1 cellular context compared by ENCODE assay signal in genomic region chr18:75218524-75218923, GRCh38.
TF ChIP-seq lines count a peak whose summit lies in the region.

No MANE protein-coding gene starts in this region.

TF ChIP-seq in HEK293, 187 proteins besides CTCF, POLR2A, EP300 and RAD21 (continued from another document):
- TF ChIP-seq INSM2 (tag by site-specific recombination; IDR thresholded peaks at IDR 0.05) = no peak
- no peak for TF ChIP-seq ZNF274 (IDR thresholded peaks at IDR 0.05; ENCODE audit: low read length)
- no peak for TF ChIP-seq ZNF274 (tag by site-specific recombination; IDR thresholded peaks at IDR 0.05; ENCODE audit: borderline replicate concordance)
- no peak for TF ChIP-seq ZBTB44 (tag by site-specific recombination; IDR thresholded peaks at IDR 0.05)
- no peak for TF ChIP-seq ZNF214 (tag by site-specific recombination; IDR thresholded peaks at IDR 0.05; ENCODE audit: borderline replicate concordance)
- TF ChIP-seq ZNF596 (tag by site-specific recombination; IDR thresholded peaks at IDR 0.05) = no peak
- TF ChIP-seq KLF9 (tag by site-specific recombination; IDR thresholded peaks at IDR 0.05; ENCODE audit: low read depth) = no peak
- TF ChIP-seq, protein P1, sequence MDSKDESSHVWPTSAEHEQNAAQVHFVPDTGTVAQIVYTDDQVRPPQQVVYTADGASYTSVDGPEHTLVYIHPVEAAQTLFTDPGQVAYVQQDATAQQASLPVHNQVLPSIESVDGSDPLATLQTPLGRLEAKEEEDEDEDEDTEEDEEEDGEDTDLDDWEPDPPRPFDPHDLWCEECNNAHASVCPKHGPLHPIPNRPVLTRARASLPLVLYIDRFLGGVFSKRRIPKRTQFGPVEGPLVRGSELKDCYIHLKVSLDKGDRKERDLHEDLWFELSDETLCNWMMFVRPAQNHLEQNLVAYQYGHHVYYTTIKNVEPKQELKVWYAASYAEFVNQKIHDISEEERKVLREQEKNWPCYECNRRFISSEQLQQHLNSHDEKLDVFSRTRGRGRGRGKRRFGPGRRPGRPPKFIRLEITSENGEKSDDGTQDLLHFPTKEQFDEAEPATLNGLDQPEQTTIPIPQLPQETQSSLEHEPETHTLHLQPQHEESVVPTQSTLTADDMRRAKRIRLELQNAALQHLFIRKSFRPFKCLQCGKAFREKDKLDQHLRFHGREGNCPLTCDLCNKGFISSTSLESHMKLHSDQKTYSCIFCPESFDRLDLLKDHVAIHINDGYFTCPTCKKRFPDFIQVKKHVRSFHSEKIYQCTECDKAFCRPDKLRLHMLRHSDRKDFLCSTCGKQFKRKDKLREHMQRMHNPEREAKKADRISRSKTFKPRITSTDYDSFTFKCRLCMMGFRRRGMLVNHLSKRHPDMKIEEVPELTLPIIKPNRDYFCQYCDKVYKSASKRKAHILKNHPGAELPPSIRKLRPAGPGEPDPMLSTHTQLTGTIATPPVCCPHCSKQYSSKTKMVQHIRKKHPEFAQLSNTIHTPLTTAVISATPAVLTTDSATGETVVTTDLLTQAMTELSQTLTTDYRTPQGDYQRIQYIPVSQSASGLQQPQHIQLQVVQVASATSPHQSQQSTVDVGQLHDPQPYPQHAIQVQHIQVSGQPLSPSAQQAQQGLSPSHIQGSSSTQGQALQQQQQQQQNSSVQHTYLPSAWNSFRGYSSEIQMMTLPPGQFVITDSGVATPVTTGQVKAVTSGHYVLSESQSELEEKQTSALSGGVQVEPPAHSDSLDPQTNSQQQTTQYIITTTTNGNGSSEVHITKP (tag by site-specific recombination; IDR thresholded peaks at IDR 0.05) = peak; percentile 31; the same call in 1 of the 2 replicates
- TF ChIP-seq ZNF169 (tag by site-specific recombination; IDR thresholded peaks at IDR 0.05) = no peak
- peak; percentile 16; the same call in 1 of the 2 replicates for TF ChIP-seq IKZF3 (tag by site-specific recombination; IDR thresholded peaks at IDR 0.05)
- TF ChIP-seq ZNF341 (tag by site-specific recombination; IDR thresholded peaks at IDR 0.05; ENCODE audit: low read depth) = peak; percentile 65
- no peak for TF ChIP-seq ZNF19 (tag by site-specific recombination; IDR thresholded peaks at IDR 0.05; ENCODE audit: low read depth)
- 0 out of 2 replicates have a peak, but pooled peaks have one; percentile 17 for TF ChIP-seq PRDM1 (tag by site-specific recombination; IDR thresholded peaks at IDR 0.05)
- TF ChIP-seq ZFHX2 (tag by site-specific recombination; conservative IDR thresholded peaks at IDR 0.05) = 0 out of 2 replicates have a peak, but pooled peaks have one; percentile 20
- TF ChIP-seq GLIS1 (tag by site-specific recombination; IDR thresholded peaks at IDR 0.05) = peak; percentile 52
- no peak for TF ChIP-seq SP7 (tag by site-specific recombination; IDR thresholded peaks at IDR 0.05)
- TF ChIP-seq, protein P2, sequence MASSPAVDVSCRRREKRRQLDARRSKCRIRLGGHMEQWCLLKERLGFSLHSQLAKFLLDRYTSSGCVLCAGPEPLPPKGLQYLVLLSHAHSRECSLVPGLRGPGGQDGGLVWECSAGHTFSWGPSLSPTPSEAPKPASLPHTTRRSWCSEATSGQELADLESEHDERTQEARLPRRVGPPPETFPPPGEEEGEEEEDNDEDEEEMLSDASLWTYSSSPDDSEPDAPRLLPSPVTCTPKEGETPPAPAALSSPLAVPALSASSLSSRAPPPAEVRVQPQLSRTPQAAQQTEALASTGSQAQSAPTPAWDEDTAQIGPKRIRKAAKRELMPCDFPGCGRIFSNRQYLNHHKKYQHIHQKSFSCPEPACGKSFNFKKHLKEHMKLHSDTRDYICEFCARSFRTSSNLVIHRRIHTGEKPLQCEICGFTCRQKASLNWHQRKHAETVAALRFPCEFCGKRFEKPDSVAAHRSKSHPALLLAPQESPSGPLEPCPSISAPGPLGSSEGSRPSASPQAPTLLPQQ (tag by site-specific recombination; IDR thresholded peaks at IDR 0.05) = no peak
- TF ChIP-seq ELK4 (IDR thresholded peaks at IDR 0.05; ENCODE audit: borderline replicate concordance, low read depth, low read length) = no peak
- TF ChIP-seq ZNF16 (tag by site-specific recombination; IDR thresholded peaks at IDR 0.05; ENCODE audit: low read depth) = no peak
TF ChIP-seq in HEK293: peak in this region for 8.
